8 cellular contexts compared by ENCODE assay signal in the genomic region with DNA sequence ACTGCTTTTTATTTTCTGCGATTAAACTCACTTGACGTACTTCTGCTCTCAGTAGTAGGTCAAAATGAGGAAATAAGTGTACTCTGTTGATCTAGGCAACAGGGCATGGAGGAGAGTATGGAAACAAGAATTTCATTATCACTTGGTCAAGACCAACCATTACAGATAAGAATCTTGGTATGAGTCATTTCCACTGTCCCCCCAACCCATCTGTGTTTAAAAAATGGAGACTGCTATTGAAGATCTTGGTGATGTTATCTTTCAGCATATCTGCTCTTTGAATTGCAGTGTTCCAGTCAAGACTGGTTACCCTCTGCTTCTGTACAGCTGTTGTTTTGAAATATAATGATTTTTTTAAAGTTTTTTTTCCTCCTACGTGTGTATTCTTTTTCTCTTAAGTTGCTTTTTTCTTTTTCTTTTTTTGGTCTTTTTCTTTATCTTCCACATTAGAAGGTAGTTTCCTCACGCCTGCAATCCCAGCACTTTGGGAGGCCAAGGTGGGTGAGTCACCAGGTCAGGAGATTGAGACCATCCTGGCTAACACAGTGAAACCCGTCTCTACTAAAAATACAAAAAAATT. TPM values are rescaled to one million over a fixed set of nuclear protein-coding genes. Genes with fewer than 3 reads are reported as not detected.
DNase-seq lines count a peak whose midpoint lies in the region; ATAC-seq and TF ChIP-seq lines count a peak whose summit lies in the region.

No MANE protein-coding gene starts in this region.

- TF ChIP-seq CTCF in sigmoid colon (IDR thresholded peaks at IDR 0.05), result no peak

- peaks cover 79% of the 10 kb centered on the region for H3K4me1 Mint-ChIP-seq in activated T-cell treated with anti-CD3 and anti-CD28 coated beads, Interleukin-2, amount 50 U/mL, for 24 hours (ENCODE audit: low read depth)
- peaks cover 34 to 69% of the 10 kb centered on the region in 2 donors for H3K4me1 Mint-ChIP-seq in stimulated activated naive B cell treated with anti-CD40 and anti-IgM and Interleukin-4, amounts not matched to agents 10 μg/mL and 1 μg/mL and 100 μg/mL, for 72 hours

- H3K9me3 Mint-ChIP-seq in activated T-cell treated with anti-CD3 and anti-CD28 coated beads, Interleukin-2, amount 50 U/mL, for 24 hours, result peaks cover 12% of the 10 kb centered on the region
- H3K9me3 Mint-ChIP-seq in stimulated activated naive B cell treated with anti-CD40 and anti-IgM and Interleukin-4, amounts not matched to agents 10 μg/mL and 1 μg/mL and 100 μg/mL, for 72 hours, result peaks cover 5 to 16% of the 10 kb centered on the region in 2 donors

- 72 to 91% methylated on average over 5 of the region's 5 CpGs for WGBS in sigmoid colon, 2 donors

- peaks cover 52% of the 10 kb centered on the region for H3K36me3 Mint-ChIP-seq in activated T-cell treated with anti-CD3 and anti-CD28 coated beads, Interleukin-2, amount 50 U/mL, for 24 hours (ENCODE audit: low read depth)
- peaks cover 61 to 70% of the 10 kb centered on the region in 2 donors for H3K36me3 Mint-ChIP-seq in stimulated activated naive B cell treated with anti-CD40 and anti-IgM and Interleukin-4, amounts not matched to agents 10 μg/mL and 1 μg/mL and 100 μg/mL, for 72 hours

- peak overlapping the region; percentile 24 for H3K4me3 Mint-ChIP-seq in activated T-cell treated with anti-CD3 and anti-CD28 coated beads, Interleukin-2, amount 50 U/mL, for 24 hours
- peak overlapping the region; percentile 30 to 70 for H3K4me3 Mint-ChIP-seq in stimulated activated naive B cell treated with anti-CD40 and anti-IgM and Interleukin-4, amounts not matched to agents 10 μg/mL and 1 μg/mL and 100 μg/mL, for 72 hours

- H3K4me3 ChIP-seq in sigmoid colon, result no peak overlapping the region

- peaks cover 0 to 18% (median 0%) of the 10 kb centered on the region in 4 donors for H3K4me1 ChIP-seq in sigmoid colon

- no peak for TF ChIP-seq POLR2A in sigmoid colon (IDR thresholded peaks at IDR 0.05)

- no peak for TF ChIP-seq EP300 in sigmoid colon (IDR thresholded peaks at IDR 0.05)

- H3K27ac ChIP-seq in sigmoid colon, result no peak overlapping the region

- no peaks in the 10 kb centered on the region for H3K36me3 ChIP-seq in sigmoid colon

- intact Hi-C loops in sigmoid colon (cut with DNase I), result no loop called here

- H3K27ac Mint-ChIP-seq in activated T-cell treated with anti-CD3 and anti-CD28 coated beads, Interleukin-2, amount 50 U/mL, for 24 hours, result peak overlapping the region; percentile 52
- H3K27ac Mint-ChIP-seq in stimulated activated naive B cell treated with anti-CD40 and anti-IgM and Interleukin-4, amounts not matched to agents 10 μg/mL and 1 μg/mL and 100 μg/mL, for 72 hours, result peak overlapping the region; percentile 96

- no peaks in the 10 kb centered on the region for H3K9me3 ChIP-seq in sigmoid colon

- H3K27me3 ChIP-seq in sigmoid colon, result no peaks in the 10 kb centered on the region

- DNase-seq in activated T-cell treated with anti-CD3 and anti-CD28 coated beads, Interleukin-2, amount 50 U/mL, for 24 hours, result no peak
- DNase-seq in activated T-cell treated with anti-CD3 and anti-CD28 coated beads, Interleukin-2, amount 50 U/mL, for 48 hours, result no peak
- DNase-seq in T1000 (lab: John Stamatoyannopoulos, UW) (peak; percentile 76), NCI-H2227 treated with DMSO at 0.1 percent for 48 hours (lab: John Stamatoyannopoulos, UW) (no peak), sigmoid colon (no peak), midbrain (lab: John Stamatoyannopoulos, UW) (no peak)
- peak; percentile 34 for DNase-seq in stimulated activated naive B cell treated with anti-CD40 and anti-IgM and Interleukin-4, amounts not matched to agents 10 μg/mL and 1 μg/mL and 100 μg/mL, for 72 hours

- no peaks in the 10 kb centered on the region for H3K27me3 Mint-ChIP-seq in activated T-cell treated with anti-CD3 and anti-CD28 coated beads, Interleukin-2, amount 50 U/mL, for 24 hours
- H3K27me3 Mint-ChIP-seq in stimulated activated naive B cell treated with anti-CD40 and anti-IgM and Interleukin-4, amounts not matched to agents 10 μg/mL and 1 μg/mL and 100 μg/mL, for 72 hours, result no peaks in the 10 kb centered on the region

- peak; percentile 92 for ATAC-seq in HG03045 (IDR thresholded peaks at IDR 0.05; ENCODE audit: unreplicated experiment)
- peak; percentile 98 to 99 for ATAC-seq in stimulated activated naive B cell treated with anti-CD40 and anti-IgM and Interleukin-4, amounts not matched to agents 10 μg/mL and 1 μg/mL and 100 μg/mL, for 72 hours (replicated peaks)

RNA-seq across cellular contexts. Expression of gene STAM, which starts 11.7 kb away (rescaled TPM):
- 10 to 100 TPM; 13.7 to 19.3 (median 16.8) TPM for total RNA-seq in sigmoid colon
- polyA plus RNA-seq in sigmoid colon, result 1 to 10 TPM; 5.4 to 8.9 (median 8.6) TPM

RNA-seq across cellular contexts. Expression of gene HACD1, which starts 38.5 kb away (rescaled TPM):
- total RNA-seq in sigmoid colon, result 10 to 100 TPM; 45.1 to 85.3 (median 79.0) TPM
- polyA plus RNA-seq in sigmoid colon, result 1 to 10 TPM in 2 of 3 donors, not detected in 1; 3.0 to 3.2 TPM

Comparison
In these comparisons a context has a peak if more than half of its experiments do, and no peak if none do; other contexts are left out.
1. DNase-seq: peak in T1000 (single experiment) and stimulated activated naive B cell treated with anti-CD40 and anti-IgM and Interleukin-4, amounts not matched to agents 10 μg/mL and 1 μg/mL and 100 μg/mL, for 72 hours (single experiment); none in activated T-cell treated with anti-CD3 and anti-CD28 coated beads, Interleukin-2, amount 50 U/mL, for 24 hours (single experiment), activated T-cell treated with anti-CD3 and anti-CD28 coated beads, Interleukin-2, amount 50 U/mL, for 48 hours (0 of 2), NCI-H2227 treated with DMSO at 0.1 percent for 48 hours (single experiment), sigmoid colon (single experiment) and midbrain (single experiment).